Comparison of ENCODE assay signal across 9 cellular contexts in genomic region chr17:8832711-8833352, GRCh38. TPM values are rescaled to one million over a fixed set of nuclear protein-coding genes. Genes with fewer than 3 reads are reported as not detected.
DNase-seq lines count a peak whose midpoint lies in the region; ATAC-seq and TF ChIP-seq lines count a peak whose summit lies in the region.
"Had no signal": no experiment of that assay in that cellular context is flagged by ENCODE, and none has a peak within 500 bp of the region (broad histone marks: within the 10 kb centered on the region; RNA-seq: fewer than 3 reads in every experiment).

No MANE protein-coding gene starts in this region.

- no peak overlapping the region for H2BK5ac ChIP-seq in mesendoderm (ENCODE audit: low read length)

- no peaks in the 10 kb centered on the region for H3K79me2 ChIP-seq in mesendoderm (ENCODE audit: control insufficient read depth, insufficient read depth, low read length)

- in situ Hi-C loops in KBM-7 (cut with MboI; ENCODE audit: low pct_unique_long_range_greater_than_20kb, low sequenced_read_pairs), result no loop called here
- in situ Hi-C loops in ACHN (cut with HindIII; ENCODE audit: low pct_ligation_motif_present, low pct_unique_long_range_greater_than_20kb, low sequenced_read_pairs), result no loop called here

- no peak for ATAC-seq in activated T-cell treated with anti-CD3 and anti-CD28 coated beads, Interleukin-2, amount 50 U/mL, for 72 hours (replicated peaks in 1 of 2)
- ATAC-seq: naive thymus-derived CD8-positive, alpha-beta T cell had no signal

- no CpG with 5 or more reads among the region's 33 CpGs for WGBS in mesendoderm (ENCODE audit: extremely low coverage, insufficient coverage, low lambda C conversion rate)

- H2BK15ac ChIP-seq in mesendoderm (replicated peaks; ENCODE audit: low read depth), result no peak overlapping the region

- H4K5ac ChIP-seq in mesendoderm (ENCODE audit: low read length), result no peak overlapping the region

- H3K18ac ChIP-seq in mesendoderm (ENCODE audit: low read length), result no peak overlapping the region

- DNase-seq in BJ (ENCODE audit: low read depth) (no peak), KBM-7 (peak; percentile 35), mesendoderm (peak; percentile 76), ACHN (no peak), Kasumi-1 (lab: John Stamatoyannopoulos, UW) (no peak), inferior parietal cortex (ENCODE audit: extremely low spot score) (no peak), AG08396 (ENCODE audit: low spot score) (no peak)
- DNase-seq in activated T-cell treated with anti-CD3 and anti-CD28 coated beads, Interleukin-2, amount 50 U/mL, for 72 hours, result peak; percentile 40 to 55

- H3K4me1 ChIP-seq in mesendoderm (ENCODE audit: control insufficient read depth, low read depth, low read length), result no peaks in the 10 kb centered on the region

- no peak overlapping the region for H3K27ac ChIP-seq in mesendoderm (ENCODE audit: low read depth, low read length)

- no peaks in the 10 kb centered on the region for H3K9me3 Mint-ChIP-seq in activated T-cell treated with anti-CD3 and anti-CD28 coated beads, Interleukin-2, amount 50 U/mL, for 72 hours
- H3K9me3 Mint-ChIP-seq: naive thymus-derived CD8-positive, alpha-beta T cell had no signal

- H3K36me3 ChIP-seq in BJ (ENCODE audit: control insufficient read depth, insufficient read depth, low read length), result no peaks in the 10 kb centered on the region
- H3K36me3 ChIP-seq in mesendoderm (ENCODE audit: control insufficient read depth, insufficient read depth, low read length), result no peaks in the 10 kb centered on the region

- TF ChIP-seq CTCF in BJ (IDR thresholded peaks at IDR 0.05; ENCODE audit: insufficient read depth, low read depth, low read length), result peak; percentile 43

- H3K4me3 Mint-ChIP-seq in activated T-cell treated with anti-CD3 and anti-CD28 coated beads, Interleukin-2, amount 50 U/mL, for 72 hours, result no peak overlapping the region
- H3K4me3 Mint-ChIP-seq: naive thymus-derived CD8-positive, alpha-beta T cell had no signal

- no peaks in the 10 kb centered on the region for H3K79me1 ChIP-seq in mesendoderm (ENCODE audit: low read length)

- H3K27me3 ChIP-seq in BJ (ENCODE audit: control insufficient read depth, insufficient read depth, low read length), result no peaks in the 10 kb centered on the region
- no peaks in the 10 kb centered on the region for H3K27me3 ChIP-seq in mesendoderm (ENCODE audit: insufficient read depth, low read length, poor library complexity)

- no peak overlapping the region for H4K8ac ChIP-seq in mesendoderm (ENCODE audit: low read depth, low read length)

- H3K27me3 Mint-ChIP-seq in activated T-cell treated with anti-CD3 and anti-CD28 coated beads, Interleukin-2, amount 50 U/mL, for 72 hours (ENCODE audit: low read depth), result no peaks in the 10 kb centered on the region
- H3K27me3 Mint-ChIP-seq: naive thymus-derived CD8-positive, alpha-beta T cell had no signal

- no peak overlapping the region for H2BK120ac ChIP-seq in mesendoderm (ENCODE audit: low read depth, low read length)

- H2AK5ac ChIP-seq in mesendoderm (ENCODE audit: low read length), result no peak overlapping the region

- peak overlapping the region; percentile 62 for H3K56ac ChIP-seq in mesendoderm (ENCODE audit: low read length)

- H3K4me1 Mint-ChIP-seq in activated T-cell treated with anti-CD3 and anti-CD28 coated beads, Interleukin-2, amount 50 U/mL, for 72 hours (ENCODE audit: low read depth), result no peaks in the 10 kb centered on the region
- H3K4me1 Mint-ChIP-seq: naive thymus-derived CD8-positive, alpha-beta T cell had no signal

- POLR2A ChIA-PET in BJ (lab: Charles Lee), result no interaction called here

- no peak overlapping the region for H3K23ac ChIP-seq in mesendoderm (ENCODE audit: low read length)

- no peaks in the 10 kb centered on the region for H3K36me3 Mint-ChIP-seq in activated T-cell treated with anti-CD3 and anti-CD28 coated beads, Interleukin-2, amount 50 U/mL, for 72 hours (ENCODE audit: insufficient read depth in 2 of 2)

- no peak overlapping the region for H3K4ac ChIP-seq in mesendoderm (ENCODE audit: low read depth, low read length)

- no peak overlapping the region for H3K4me2 ChIP-seq in mesendoderm (ENCODE audit: low read length)

- H3K4me3 ChIP-seq in BJ (ENCODE audit: low read depth, low read length) (no peak overlapping the region), mesendoderm (ENCODE audit: low read length) (no peak overlapping the region)

- CTCF ChIA-PET in BJ (lab: Yijun Ruan, JAX), result interaction anchor here (0.7 to 1.1 kb wide), 5 partner anchors 12 to 48 kb away, joined by 3 to 4 read pairs (median 3); no protein-coding TSS in a partner anchor

- H3K27ac Mint-ChIP-seq in activated T-cell treated with anti-CD3 and anti-CD28 coated beads, Interleukin-2, amount 50 U/mL, for 72 hours, result no peak overlapping the region

- H3K9ac ChIP-seq in mesendoderm (ENCODE audit: low read length), result peak overlapping the region; percentile 18

RNA-seq across cellular contexts. Expression of gene MFSD6L, which starts 33.7 kb away (rescaled TPM):
- polyA plus RNA-seq in BJ (2011; rRNA removed), result not detected in 2 replicates
- polyA minus RNA-seq in BJ (2011; rRNA and poly(A)+ RNA removed), result not detected in 2 replicates
- total RNA-seq in activated T-cell treated with anti-CD3 and anti-CD28 coated beads, Interleukin-2, amount 50 U/mL, for 72 hours, result under 1 TPM; 0.10 to 0.14 TPM
- 0.39 TPM for polyA plus RNA-seq in mesendoderm (2013, experiment 1 of 2)
- polyA plus RNA-seq in mesendoderm (2013, experiment 2 of 2), result 0.34 TPM
- polyA plus RNA-seq: naive thymus-derived CD8-positive, alpha-beta T cell had no signal

RNA-seq across cellular contexts. Expression of gene PIK3R6, which starts 34.6 kb away (rescaled TPM):
- not detected in 2 replicates for polyA plus RNA-seq in BJ (2011; rRNA removed)
- polyA minus RNA-seq in BJ (2011; rRNA and poly(A)+ RNA removed), result 0.05 TPM in 1 of 2 replicates, not detected in the other
- total RNA-seq in activated T-cell treated with anti-CD3 and anti-CD28 coated beads, Interleukin-2, amount 50 U/mL, for 72 hours, result 1 to 10 TPM in 1 of 2 donors, under 1 TPM in 1; 0.99 to 2.6 TPM
- 0.01 TPM for polyA plus RNA-seq in mesendoderm (2013, experiment 1 of 2)
- polyA plus RNA-seq in mesendoderm (2013, experiment 2 of 2), result 0.03 TPM

Comparison
In these comparisons a context has a peak if more than half of its experiments do, and no peak if none do; other contexts are left out.
1. DNase-seq: peak in KBM-7 (single experiment), activated T-cell treated with anti-CD3 and anti-CD28 coated beads, Interleukin-2, amount 50 U/mL, for 72 hours (2 of 2) and mesendoderm (single experiment); none in BJ (single experiment), ACHN (single experiment), Kasumi-1 (0 of 2), inferior parietal cortex (single experiment) and AG08396 (single experiment).